7 cellular contexts compared by ENCODE assay signal in genomic region chr5:131381011-131381410, GRCh38.
A peak's percentile ranks its signal among the peaks of the same experiment; 100 is the strongest.
DNase-seq lines count a peak whose midpoint lies in the region; ATAC-seq and TF ChIP-seq lines count a peak whose summit lies in the region.

No MANE protein-coding gene starts in this region.

- no peak for ATAC-seq in stimulated activated naive CD8-positive, alpha-beta T cell treated with anti-CD3 and anti-CD28 coated beads, Interleukin-15, amount 100 ng/mL, for 72 hours
- ATAC-seq in GM21576 (IDR thresholded peaks at IDR 0.05; ENCODE audit: unreplicated experiment) = no peak
- ATAC-seq in HG02798 (IDR thresholded peaks at IDR 0.05; ENCODE audit: poor library complexity, unreplicated experiment) = no peak

- no peaks in the 10 kb centered on the region for H3K9me3 ChIP-seq in KOPT-K1 (ENCODE audit: insufficient read depth, low read length, poor library complexity, severe bottlenecking)

- POLR2A ChIA-PET in activated CD4-positive, alpha-beta memory T cell treated with anti-CD3 and anti-CD28 coated beads for 36 hours (lab: Charles Lee) = interaction anchor here (0.6 to 4.7 kb wide), 5 partner anchors 8 to 116 kb away, joined by 3 to 65 read pairs (median 6); partner anchors contain the start of gene CDC42SE2

- H3K4me1 Mint-ChIP-seq in activated CD4-positive, alpha-beta memory T cell treated with anti-CD3 and anti-CD28 coated beads for 36 hours (ENCODE audit: low read depth) = peaks cover 91% of the 10 kb centered on the region
- H3K4me1 Mint-ChIP-seq in glutamatergic neuron (ENCODE audit: low read depth, unreplicated experiment) = peaks cover 4% of the 10 kb centered on the region
- peaks cover 95% of the 10 kb centered on the region for H3K4me1 Mint-ChIP-seq in stimulated activated naive CD8-positive, alpha-beta T cell treated with anti-CD3 and anti-CD28 coated beads, Interleukin-15, amount 100 ng/mL, for 72 hours

- H3K36me3 ChIP-seq in KOPT-K1 (ENCODE audit: insufficient read depth, low read length) = peaks cover 19% of the 10 kb centered on the region

- peak overlapping the region; percentile 94 for H3K27ac Mint-ChIP-seq in activated CD4-positive, alpha-beta memory T cell treated with anti-CD3 and anti-CD28 coated beads for 36 hours
- peak overlapping the region; percentile 69 for H3K27ac Mint-ChIP-seq in glutamatergic neuron (ENCODE audit: unreplicated experiment)
- peak overlapping the region; percentile 96 to 97 for H3K27ac Mint-ChIP-seq in stimulated activated naive CD8-positive, alpha-beta T cell treated with anti-CD3 and anti-CD28 coated beads, Interleukin-15, amount 100 ng/mL, for 72 hours

- H3K9me3 Mint-ChIP-seq in activated CD4-positive, alpha-beta memory T cell treated with anti-CD3 and anti-CD28 coated beads for 36 hours = no peaks in the 10 kb centered on the region
- peaks cover 12% of the 10 kb centered on the region for H3K9me3 Mint-ChIP-seq in glutamatergic neuron (ENCODE audit: unreplicated experiment)
- H3K9me3 Mint-ChIP-seq in stimulated activated naive CD8-positive, alpha-beta T cell treated with anti-CD3 and anti-CD28 coated beads, Interleukin-15, amount 100 ng/mL, for 72 hours = no peaks in the 10 kb centered on the region

- H3K4me3 Mint-ChIP-seq in activated CD4-positive, alpha-beta memory T cell treated with anti-CD3 and anti-CD28 coated beads for 36 hours = peak overlapping the region; percentile 33
- no peak overlapping the region for H3K4me3 Mint-ChIP-seq in glutamatergic neuron (ENCODE audit: unreplicated experiment)
- peak overlapping the region; percentile 38 to 64 for H3K4me3 Mint-ChIP-seq in stimulated activated naive CD8-positive, alpha-beta T cell treated with anti-CD3 and anti-CD28 coated beads, Interleukin-15, amount 100 ng/mL, for 72 hours

- no peak for TF ChIP-seq CTCF in glutamatergic neuron (IDR thresholded peaks at IDR 0.05; ENCODE audit: partially characterized antibody, unreplicated experiment)

- CTCF ChIA-PET in activated CD4-positive, alpha-beta memory T cell treated with anti-CD3 and anti-CD28 coated beads for 36 hours (lab: Charles Lee) = interaction anchor here (1.3 to 2.5 kb wide), 8 partner anchors 22 to 216 kb away, joined by 4 to 43 read pairs (median 8); partner anchors contain the start of genes CDC42SE2 and HINT1

- intact Hi-C loops in activated CD4-positive, alpha-beta memory T cell treated with anti-CD3 and anti-CD28 coated beads for 36 hours (cut with micrococcal nuclease) = loop anchor here (5.0 kb wide), 3 partner anchors 36 to 256 kb away; partner anchors contain the start of gene RAPGEF6

- peaks cover 22% of the 10 kb centered on the region for H3K36me3 Mint-ChIP-seq in activated CD4-positive, alpha-beta memory T cell treated with anti-CD3 and anti-CD28 coated beads for 36 hours
- H3K36me3 Mint-ChIP-seq in glutamatergic neuron (ENCODE audit: unreplicated experiment) = peaks cover 3% of the 10 kb centered on the region

- no peak for DNase-seq in activated CD4-positive, alpha-beta memory T cell treated with anti-CD3 and anti-CD28 coated beads for 36 hours
- DNase-seq in glutamatergic neuron (no peak), inferior parietal cortex (ENCODE audit: extremely low spot score) (no peak)
- DNase-seq in stimulated activated naive CD8-positive, alpha-beta T cell treated with anti-CD3 and anti-CD28 coated beads, Interleukin-15, amount 100 ng/mL, for 72 hours = no peak

- no peaks in the 10 kb centered on the region for H3K27me3 Mint-ChIP-seq in activated CD4-positive, alpha-beta memory T cell treated with anti-CD3 and anti-CD28 coated beads for 36 hours
- peaks cover 6% of the 10 kb centered on the region for H3K27me3 Mint-ChIP-seq in glutamatergic neuron (ENCODE audit: unreplicated experiment)
- H3K27me3 Mint-ChIP-seq in stimulated activated naive CD8-positive, alpha-beta T cell treated with anti-CD3 and anti-CD28 coated beads, Interleukin-15, amount 100 ng/mL, for 72 hours = no peaks in the 10 kb centered on the region

- peak overlapping the region; percentile 68 for H3K27ac ChIP-seq in KOPT-K1 (ENCODE audit: low read depth, low read length, poor library complexity, severe bottlenecking)
